In genomic region chr3:184687363-184688049, GRCh38 we compare ENCODE assay signal across 15 cellular contexts. TPM values are rescaled to one million over a fixed set of nuclear protein-coding genes. Genes with fewer than 3 reads are reported as not detected.
DNase-seq lines count a peak whose midpoint lies in the region; ATAC-seq and TF ChIP-seq lines count a peak whose summit lies in the region.
"Had no signal": no experiment of that assay in that cellular context is flagged by ENCODE, and none has a peak within 500 bp of the region (broad histone marks: within the 10 kb centered on the region; RNA-seq: fewer than 3 reads in every experiment).

No MANE protein-coding gene starts in this region.

- CTCF ChIA-PET in SK-N-SH (lab: Yijun Ruan, JAX) = interaction anchor here (0.7 to 2.2 kb wide), 3 partner anchors 9 to 126 kb away, joined by 3 to 11 read pairs (median 7); partner anchors contain the start of gene EPHB3

- H3K9me2 ChIP-seq in SK-N-SH = no peaks in the 10 kb centered on the region

- peaks cover 0 to 30% (median 8%) of the 10 kb centered on the region in 4 donors for H3K4me1 Mint-ChIP-seq in naive thymus-derived CD8-positive, alpha-beta T cell

- TF ChIP-seq CTCF in SK-N-SH (IDR thresholded peaks at IDR 0.05) = no peak
- no peak for TF ChIP-seq CTCF in uterus (IDR thresholded peaks at IDR 0.05)

- TF ChIP-seq EP300 in SK-N-SH (IDR thresholded peaks at IDR 0.05; ENCODE audit: borderline replicate concordance in 1 of 2, low read depth in 1 of 2, low read length in 1 of 2) = no peak

- POLR2A ChIA-PET in SK-N-SH (lab: Yijun Ruan, JAX) = no interaction called here
- POLR2A ChIA-PET in naive thymus-derived CD8-positive, alpha-beta T cell (lab: Charles Lee) = interaction anchor here (0.7 kb wide), 1 partner anchor 49 kb away, joined by 4 read pairs; no protein-coding TSS in a partner anchor

- intact Hi-C loops in uterus (cut with DNase I; ENCODE audit: low total_unique reads) = no loop called here

- no peaks in the 10 kb centered on the region for H4K20me1 ChIP-seq in SK-N-SH (ENCODE audit: insufficient read depth)

- no peaks in the 10 kb centered on the region for H3K79me2 ChIP-seq in SK-N-SH (ENCODE audit: insufficient read depth)

- H3F3A ChIP-seq in SK-N-SH (replicated peaks; ENCODE audit: insufficient read depth) = no peaks in the 10 kb centered on the region

- peak overlapping the region in 1 of 10 donors; percentile 21 for H3K27ac Mint-ChIP-seq in naive thymus-derived CD8-positive, alpha-beta T cell

- H3K4me3 ChIP-seq in SK-N-SH (ENCODE audit: low read depth in 2 of 2, low read length in 1 of 2) = no peak overlapping the region
- H3K4me3 ChIP-seq in uterus = no peak overlapping the region

- no peaks in the 10 kb centered on the region for H3K27me3 ChIP-seq in SK-N-SH (ENCODE audit: insufficient read depth)
- H3K27me3 ChIP-seq in uterus = no peaks in the 10 kb centered on the region

- no peak overlapping the region for H2AFZ ChIP-seq in SK-N-SH (ENCODE audit: low read depth)

- H3K4me3 Mint-ChIP-seq in naive thymus-derived CD8-positive, alpha-beta T cell = peak overlapping the region in 1 of 10 donors; percentile 28

- no peak for ATAC-seq in SK-N-SH treated with all-trans-retinoic acid at 6 μM for 48 hours
- peak; percentile 39 to 44 for ATAC-seq in naive thymus-derived CD8-positive, alpha-beta T cell
- ATAC-seq in GM18867 (IDR thresholded peaks at IDR 0.05; ENCODE audit: unreplicated experiment) = no peak
- no peak for ATAC-seq in HG02981 (IDR thresholded peaks at IDR 0.05; ENCODE audit: unreplicated experiment)

- H3K9ac ChIP-seq in SK-N-SH = no peak overlapping the region

- H3K27ac ChIP-seq in SK-N-SH (ENCODE audit: low read depth in 2 of 2, low read length in 1 of 2) (no peak overlapping the region), uterus (peak overlapping the region; percentile 60 to 66)
- H3K27ac ChIP-seq: 22Rv1 had no signal

- DNase-seq in SK-N-SH = peak; percentile 42
- DNase-seq in globus pallidus (ENCODE audit: low spot score) = peak; percentile 69
- DNase-seq in naive thymus-derived CD8-positive, alpha-beta T cell = peak in 2 of 10 donors; percentile 12 to 18
- peak; percentile 36 to 45 for DNase-seq in uterus
- no peak for DNase-seq in activated CD4-positive, alpha-beta T cell treated with anti-CD3 and anti-CD28 coated beads, Interleukin-2, amount 50 U/mL, for 48 hours
- DNase-seq: activated CD4-positive, CD25-positive, alpha-beta regulatory T cell treated with anti-CD3 and anti-CD28 coated beads, Interleukin-2, amount 50 U/mL, for 72 hours; activated naive CD4-positive, alpha-beta T cell treated with anti-CD3 and anti-CD28 coated beads, Interleukin-2, amount 50 U/mL, for 16 hours; effector CD4-positive, alpha-beta T cell; EL; NCI-H2029 treated with DMSO at 0.1 percent for 48 hours; occipital lobe had no signal

- WGBS in SK-N-SH (ENCODE audit: low lambda C conversion rate) = 96% methylated on average over 15 of the region's 18 CpGs

- no peak for TF ChIP-seq RAD21 in SK-N-SH (IDR thresholded peaks at IDR 0.05; ENCODE audit: low read length)

- H3K4me1 ChIP-seq in SK-N-SH (ENCODE audit: control insufficient read depth in 1 of 2, insufficient read depth in 2 of 2, low read depth in 1 of 2, low read length in 1 of 2) = peaks cover 0 to 20% of the 10 kb centered on the region in 2 experiments; a peak in 2 of 4 replicates
- H3K4me1 ChIP-seq in uterus = peaks cover 0 to 16% of the 10 kb centered on the region in 2 donors

- no peak overlapping the region for H3K4me2 ChIP-seq in SK-N-SH

- peaks cover 0 to 11% (median 0%) of the 10 kb centered on the region in 5 donors for H3K27me3 Mint-ChIP-seq in naive thymus-derived CD8-positive, alpha-beta T cell

- H3K36me3 ChIP-seq in SK-N-SH (replicated peaks in 1 of 2; ENCODE audit: control insufficient read depth in 1 of 2, insufficient read depth in 2 of 2, low read length in 1 of 2) = no peaks in the 10 kb centered on the region
- H3K36me3 ChIP-seq in uterus = no peaks in the 10 kb centered on the region

- H3K9me3 Mint-ChIP-seq in naive thymus-derived CD8-positive, alpha-beta T cell = no peaks in the 10 kb centered on the region

- H3K9me3 ChIP-seq in SK-N-SH (no peaks in the 10 kb centered on the region), uterus (no peaks in the 10 kb centered on the region)

- H3K36me3 Mint-ChIP-seq in naive thymus-derived CD8-positive, alpha-beta T cell = no peaks in the 10 kb centered on the region

- no peak for TF ChIP-seq POLR2A in uterus (IDR thresholded peaks at IDR 0.05)

TF ChIP-seq in SK-N-SH, 30 proteins besides CTCF, POLR2A, EP300 and RAD21:
- TF ChIP-seq RFX5 (IDR thresholded peaks at IDR 0.05; ENCODE audit: low read length) = no peak

TF ChIP-seq in SK-N-SH treated with all-trans-retinoic acid at 6 μM for 48 hours, 23 proteins besides CTCF, POLR2A, EP300 and RAD21 (continues in another document):
- TF ChIP-seq CREB5 (CRISPR knock-in tag; IDR thresholded peaks at IDR 0.05; ENCODE audit: low read depth) = no peak
- TF ChIP-seq TOX (CRISPR knock-in tag; IDR thresholded peaks at IDR 0.05; ENCODE audit: borderline replicate concordance) = no peak
- no peak for TF ChIP-seq ZFP30 (CRISPR knock-in tag; IDR thresholded peaks at IDR 0.05)
- TF ChIP-seq ARNTL (CRISPR knock-in tag; IDR thresholded peaks at IDR 0.05; ENCODE audit: borderline replicate concordance, low read depth) = no peak
- no peak for TF ChIP-seq PATZ1 (CRISPR knock-in tag; IDR thresholded peaks at IDR 0.05; ENCODE audit: borderline replicate concordance)
- no peak for TF ChIP-seq CSDC2 (CRISPR knock-in tag; IDR thresholded peaks at IDR 0.05)
- TF ChIP-seq ISL1 (CRISPR knock-in tag; IDR thresholded peaks at IDR 0.05) = no peak
- no peak for TF ChIP-seq RARB (CRISPR knock-in tag; IDR thresholded peaks at IDR 0.05)
- no peak for TF ChIP-seq ZNF8 (CRISPR knock-in tag; IDR thresholded peaks at IDR 0.05)
- no peak for TF ChIP-seq ZNF565 (CRISPR knock-in tag; conservative IDR thresholded peaks at IDR 0.05; ENCODE audit: low read depth)
- TF ChIP-seq TSHZ2 (CRISPR knock-in tag; IDR thresholded peaks at IDR 0.05) = no peak

RNA-seq across cellular contexts. Expression of gene MAGEF1, which starts 24.4 kb away (rescaled TPM):
- polyA plus RNA-seq in SK-N-SH (2012; rRNA removed) = 38.1 and 45.2 TPM in 2 replicates
- polyA plus RNA-seq in SK-N-SH (2012; cell fraction: cytosol; rRNA removed) = 52.0 and 54.8 TPM in 2 replicates
- polyA plus RNA-seq in SK-N-SH (2012; cell fraction: nucleus; rRNA removed) = 17.9 and 18.3 TPM in 2 replicates
- 10 to 100 TPM; 23.7 to 24.0 TPM for total RNA-seq in naive thymus-derived CD8-positive, alpha-beta T cell
- 10 to 100 TPM; 28.5 to 47.5 (median 34.9) TPM for polyA plus RNA-seq in naive thymus-derived CD8-positive, alpha-beta T cell
- 10 to 100 TPM; 33.9 to 55.4 (median 49.0) TPM for total RNA-seq in uterus

Comparison
In these comparisons a context has a peak if more than half of its experiments do, and no peak if none do; other contexts are left out.
1. DNase-seq: peak in SK-N-SH (single experiment), globus pallidus (single experiment) and uterus (2 of 2); none in activated CD4-positive, alpha-beta T cell treated with anti-CD3 and anti-CD28 coated beads, Interleukin-2, amount 50 U/mL, for 48 hours (0 of 2).
2. H3K27ac ChIP-seq: peak in uterus (2 of 2); none in SK-N-SH (0 of 2).
3. ATAC-seq: peak in naive thymus-derived CD8-positive, alpha-beta T cell (2 of 2); none in SK-N-SH treated with all-trans-retinoic acid at 6 μM for 48 hours (single experiment), GM18867 (single experiment) and HG02981 (single experiment).